1 cellular context compared by ENCODE assay signal in the genomic region with DNA sequence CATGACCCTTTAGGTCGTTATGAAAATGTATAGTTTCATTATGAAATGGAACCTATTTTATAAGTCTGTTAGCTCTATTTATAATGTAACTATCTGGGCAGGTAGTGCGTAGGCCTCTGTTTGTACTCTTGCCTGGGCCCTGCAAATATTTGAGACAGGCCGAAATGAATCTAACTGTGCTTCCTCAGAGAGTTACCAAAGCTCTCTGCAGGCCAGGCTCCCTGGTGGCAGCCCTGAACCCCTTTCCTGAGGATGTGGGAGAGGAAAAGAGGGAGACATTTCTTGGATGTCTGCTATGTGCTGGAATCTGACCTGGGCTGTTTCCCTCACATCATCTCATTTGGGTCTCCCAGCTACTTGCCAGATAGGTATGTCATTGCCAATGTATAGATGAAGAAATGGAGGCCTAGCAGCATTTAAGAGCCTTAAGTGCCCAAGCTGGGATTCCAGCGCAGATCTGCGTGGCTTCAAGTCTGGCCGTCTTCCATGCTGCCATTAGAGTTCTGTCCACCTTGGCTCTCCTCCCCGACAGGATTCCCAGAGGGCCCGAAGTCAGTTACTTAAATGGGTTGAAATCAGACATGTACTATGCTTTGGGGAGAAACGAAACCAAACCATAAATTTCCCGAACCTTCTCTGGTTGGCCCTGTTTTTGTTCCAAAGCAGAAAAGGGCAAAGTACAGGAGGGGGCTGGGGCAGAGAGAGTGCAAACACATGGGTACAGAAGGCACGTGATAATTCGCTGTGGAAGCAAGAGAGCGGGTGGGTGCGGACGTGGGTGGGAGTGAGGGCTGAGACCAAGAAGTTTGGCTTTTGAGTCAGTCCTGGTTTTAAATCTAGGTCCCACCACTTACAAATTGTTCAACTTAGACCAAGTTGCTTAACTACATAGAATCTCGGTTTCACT.
A peak's percentile ranks its signal among the peaks of the same experiment; 100 is the strongest.
TF ChIP-seq lines count a peak whose summit lies in the region.

No MANE protein-coding gene starts in this region.

TF ChIP-seq in GM12878, 131 proteins besides CTCF, POLR2A, EP300 and RAD21 (continued from another document and continues in another):
- TF ChIP-seq, protein P1, sequence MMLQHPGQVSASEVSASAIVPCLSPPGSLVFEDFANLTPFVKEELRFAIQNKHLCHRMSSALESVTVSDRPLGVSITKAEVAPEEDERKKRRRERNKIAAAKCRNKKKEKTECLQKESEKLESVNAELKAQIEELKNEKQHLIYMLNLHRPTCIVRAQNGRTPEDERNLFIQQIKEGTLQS (IDR thresholded peaks at IDR 0.05; ENCODE audit: borderline replicate concordance, extremely low read depth, low read depth, low read length), result no peak
- TF ChIP-seq ZNF384 (IDR thresholded peaks at IDR 0.05; ENCODE audit: borderline replicate concordance, low read depth, low read length) (no peak), TCF12 (IDR thresholded peaks at IDR 0.05; ENCODE audit: low read depth, low read length) (peak; percentile 78), ATF7 (IDR thresholded peaks at IDR 0.05; ENCODE audit: low read depth) (no peak), RUNX3 (IDR thresholded peaks at IDR 0.05; ENCODE audit: low read length) (peak; percentile 72; the same call in 1 of the 2 replicates), NFYA (IDR thresholded peaks at IDR 0.05; ENCODE audit: borderline replicate concordance, low read depth, low read length) (no peak), JUND (IDR thresholded peaks at IDR 0.05; ENCODE audit: low read depth, low read length) (no peak), MEF2B (IDR thresholded peaks at IDR 0.05; ENCODE audit: partially characterized antibody, poor library complexity, severe bottlenecking) (no peak), SIN3A (IDR thresholded peaks at IDR 0.05; ENCODE audit: low read depth, low read length) (peak; percentile 75; the same call in 1 of the 2 replicates), RBBP5 (conservative IDR thresholded peaks at IDR 0.05) (no peak), IKZF1 (conservative IDR thresholded peaks at IDR 0.05) (0 out of 2 replicates have a peak, but pooled peaks have one; percentile 4), NR2F1 (conservative IDR thresholded peaks at IDR 0.05) (peak; percentile 92), BCL11A (IDR thresholded peaks at IDR 0.05; ENCODE audit: low read depth, low read length) (peak; percentile 25; the same call in 1 of the 2 replicates), CEBPB (IDR thresholded peaks at IDR 0.05; ENCODE audit: borderline replicate concordance in 1 of 2, low read depth in 2 of 2, low read length in 2 of 2) (0 out of 4 replicates have a peak, but pooled peaks of 1 of the 2 experiments have one; percentile 18), WRNIP1 (IDR thresholded peaks at IDR 0.05; ENCODE audit: borderline replicate concordance, low read depth, low read length) (no peak), RAD51 (IDR thresholded peaks at IDR 0.05) (peak; percentile 95), SUZ12 (IDR thresholded peaks at IDR 0.05; ENCODE audit: unreplicated experiment) (no peak), RB1 (IDR thresholded peaks at IDR 0.05; ENCODE audit: borderline replicate concordance) (no peak), TBL1XR1 (IDR thresholded peaks at IDR 0.05; ENCODE audit: low read depth, low read length) (peak; percentile 49; the same call in 1 of the 2 replicates), CREM (IDR thresholded peaks at IDR 0.05; ENCODE audit: low read depth) (peak; percentile 86), MTA2 (IDR thresholded peaks at IDR 0.05; ENCODE audit: low read depth) (no peak), POU2F2 (IDR thresholded peaks at IDR 0.05; ENCODE audit: borderline replicate concordance, low read depth, low read length) (no peak), SMC3 (IDR thresholded peaks at IDR 0.05; ENCODE audit: borderline replicate concordance, low read length) (no peak; the same call in 1 of the 2 replicates), EED (IDR thresholded peaks at IDR 0.05; ENCODE audit: low read depth) (no peak), HCFC1 (IDR thresholded peaks at IDR 0.05; ENCODE audit: low read length) (no peak), ZNF207 (IDR thresholded peaks at IDR 0.05; ENCODE audit: borderline replicate concordance) (no peak), PAX8 (IDR thresholded peaks at IDR 0.05) (no peak), ZNF24 (IDR thresholded peaks at IDR 0.05) (no peak), FOS (IDR thresholded peaks at IDR 0.05; ENCODE audit: borderline replicate concordance, extremely low read depth, insufficient read length) (no peak), STAT1 (conservative IDR thresholded peaks at IDR 0.05) (no peak), YBX1 (IDR thresholded peaks at IDR 0.05) (no peak), ASH2L (IDR thresholded peaks at IDR 0.05; ENCODE audit: borderline replicate concordance, low read depth) (0 out of 2 replicates have a peak, but pooled peaks have one; percentile 26), ZBED1 (IDR thresholded peaks at IDR 0.05; ENCODE audit: borderline replicate concordance) (no peak; the same call in 1 of the 2 replicates), RCOR1 (conservative IDR thresholded peaks at IDR 0.05; ENCODE audit: low read depth, low read length) (no peak), GATAD2B (conservative IDR thresholded peaks at IDR 0.05; ENCODE audit: low read depth) (no peak)
- TF ChIP-seq, protein P2, sequence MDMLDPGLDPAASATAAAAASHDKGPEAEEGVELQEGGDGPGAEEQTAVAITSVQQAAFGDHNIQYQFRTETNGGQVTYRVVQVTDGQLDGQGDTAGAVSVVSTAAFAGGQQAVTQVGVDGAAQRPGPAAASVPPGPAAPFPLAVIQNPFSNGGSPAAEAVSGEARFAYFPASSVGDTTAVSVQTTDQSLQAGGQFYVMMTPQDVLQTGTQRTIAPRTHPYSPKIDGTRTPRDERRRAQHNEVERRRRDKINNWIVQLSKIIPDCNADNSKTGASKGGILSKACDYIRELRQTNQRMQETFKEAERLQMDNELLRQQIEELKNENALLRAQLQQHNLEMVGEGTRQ (IDR thresholded peaks at IDR 0.05; ENCODE audit: borderline replicate concordance, low read depth, low read length), result peak; percentile 54; the same call in 1 of the 2 replicates
- TF ChIP-seq, protein P3, sequence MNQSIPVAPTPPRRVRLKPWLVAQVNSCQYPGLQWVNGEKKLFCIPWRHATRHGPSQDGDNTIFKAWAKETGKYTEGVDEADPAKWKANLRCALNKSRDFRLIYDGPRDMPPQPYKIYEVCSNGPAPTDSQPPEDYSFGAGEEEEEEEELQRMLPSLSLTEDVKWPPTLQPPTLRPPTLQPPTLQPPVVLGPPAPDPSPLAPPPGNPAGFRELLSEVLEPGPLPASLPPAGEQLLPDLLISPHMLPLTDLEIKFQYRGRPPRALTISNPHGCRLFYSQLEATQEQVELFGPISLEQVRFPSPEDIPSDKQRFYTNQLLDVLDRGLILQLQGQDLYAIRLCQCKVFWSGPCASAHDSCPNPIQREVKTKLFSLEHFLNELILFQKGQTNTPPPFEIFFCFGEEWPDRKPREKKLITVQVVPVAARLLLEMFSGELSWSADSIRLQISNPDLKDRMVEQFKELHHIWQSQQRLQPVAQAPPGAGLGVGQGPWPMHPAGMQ (IDR thresholded peaks at IDR 0.05; ENCODE audit: borderline replicate concordance), result no peak
- TF ChIP-seq, protein P4, sequence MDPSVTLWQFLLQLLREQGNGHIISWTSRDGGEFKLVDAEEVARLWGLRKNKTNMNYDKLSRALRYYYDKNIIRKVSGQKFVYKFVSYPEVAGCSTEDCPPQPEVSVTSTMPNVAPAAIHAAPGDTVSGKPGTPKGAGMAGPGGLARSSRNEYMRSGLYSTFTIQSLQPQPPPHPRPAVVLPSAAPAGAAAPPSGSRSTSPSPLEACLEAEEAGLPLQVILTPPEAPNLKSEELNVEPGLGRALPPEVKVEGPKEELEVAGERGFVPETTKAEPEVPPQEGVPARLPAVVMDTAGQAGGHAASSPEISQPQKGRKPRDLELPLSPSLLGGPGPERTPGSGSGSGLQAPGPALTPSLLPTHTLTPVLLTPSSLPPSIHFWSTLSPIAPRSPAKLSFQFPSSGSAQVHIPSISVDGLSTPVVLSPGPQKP (IDR thresholded peaks at IDR 0.05; ENCODE audit: low read depth, low read length), result no peak
- TF ChIP-seq, protein P5, sequence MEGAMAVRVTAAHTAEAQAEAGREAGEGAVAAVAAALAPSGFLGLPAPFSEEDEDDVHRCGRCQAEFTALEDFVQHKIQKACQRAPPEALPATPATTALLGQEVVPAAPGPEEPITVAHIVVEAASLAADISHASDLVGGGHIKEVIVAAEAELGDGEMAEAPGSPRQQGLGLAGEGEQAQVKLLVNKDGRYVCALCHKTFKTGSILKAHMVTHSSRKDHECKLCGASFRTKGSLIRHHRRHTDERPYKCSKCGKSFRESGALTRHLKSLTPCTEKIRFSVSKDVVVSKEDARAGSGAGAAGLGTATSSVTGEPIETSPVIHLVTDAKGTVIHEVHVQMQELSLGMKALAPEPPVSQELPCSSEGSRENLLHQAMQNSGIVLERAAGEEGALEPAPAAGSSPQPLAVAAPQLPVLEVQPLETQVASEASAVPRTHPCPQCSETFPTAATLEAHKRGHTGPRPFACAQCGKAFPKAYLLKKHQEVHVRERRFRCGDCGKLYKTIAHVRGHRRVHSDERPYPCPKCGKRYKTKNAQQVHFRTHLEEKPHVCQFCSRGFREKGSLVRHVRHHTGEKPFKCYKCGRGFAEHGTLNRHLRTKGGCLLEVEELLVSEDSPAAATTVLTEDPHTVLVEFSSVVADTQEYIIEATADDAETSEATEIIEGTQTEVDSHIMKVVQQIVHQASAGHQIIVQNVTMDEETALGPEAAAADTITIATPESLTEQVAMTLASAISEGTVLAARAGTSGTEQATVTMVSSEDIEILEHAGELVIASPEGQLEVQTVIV (IDR thresholded peaks at IDR 0.05; ENCODE audit: borderline replicate concordance, partially characterized antibody), result no peak
- TF ChIP-seq, protein P6, sequence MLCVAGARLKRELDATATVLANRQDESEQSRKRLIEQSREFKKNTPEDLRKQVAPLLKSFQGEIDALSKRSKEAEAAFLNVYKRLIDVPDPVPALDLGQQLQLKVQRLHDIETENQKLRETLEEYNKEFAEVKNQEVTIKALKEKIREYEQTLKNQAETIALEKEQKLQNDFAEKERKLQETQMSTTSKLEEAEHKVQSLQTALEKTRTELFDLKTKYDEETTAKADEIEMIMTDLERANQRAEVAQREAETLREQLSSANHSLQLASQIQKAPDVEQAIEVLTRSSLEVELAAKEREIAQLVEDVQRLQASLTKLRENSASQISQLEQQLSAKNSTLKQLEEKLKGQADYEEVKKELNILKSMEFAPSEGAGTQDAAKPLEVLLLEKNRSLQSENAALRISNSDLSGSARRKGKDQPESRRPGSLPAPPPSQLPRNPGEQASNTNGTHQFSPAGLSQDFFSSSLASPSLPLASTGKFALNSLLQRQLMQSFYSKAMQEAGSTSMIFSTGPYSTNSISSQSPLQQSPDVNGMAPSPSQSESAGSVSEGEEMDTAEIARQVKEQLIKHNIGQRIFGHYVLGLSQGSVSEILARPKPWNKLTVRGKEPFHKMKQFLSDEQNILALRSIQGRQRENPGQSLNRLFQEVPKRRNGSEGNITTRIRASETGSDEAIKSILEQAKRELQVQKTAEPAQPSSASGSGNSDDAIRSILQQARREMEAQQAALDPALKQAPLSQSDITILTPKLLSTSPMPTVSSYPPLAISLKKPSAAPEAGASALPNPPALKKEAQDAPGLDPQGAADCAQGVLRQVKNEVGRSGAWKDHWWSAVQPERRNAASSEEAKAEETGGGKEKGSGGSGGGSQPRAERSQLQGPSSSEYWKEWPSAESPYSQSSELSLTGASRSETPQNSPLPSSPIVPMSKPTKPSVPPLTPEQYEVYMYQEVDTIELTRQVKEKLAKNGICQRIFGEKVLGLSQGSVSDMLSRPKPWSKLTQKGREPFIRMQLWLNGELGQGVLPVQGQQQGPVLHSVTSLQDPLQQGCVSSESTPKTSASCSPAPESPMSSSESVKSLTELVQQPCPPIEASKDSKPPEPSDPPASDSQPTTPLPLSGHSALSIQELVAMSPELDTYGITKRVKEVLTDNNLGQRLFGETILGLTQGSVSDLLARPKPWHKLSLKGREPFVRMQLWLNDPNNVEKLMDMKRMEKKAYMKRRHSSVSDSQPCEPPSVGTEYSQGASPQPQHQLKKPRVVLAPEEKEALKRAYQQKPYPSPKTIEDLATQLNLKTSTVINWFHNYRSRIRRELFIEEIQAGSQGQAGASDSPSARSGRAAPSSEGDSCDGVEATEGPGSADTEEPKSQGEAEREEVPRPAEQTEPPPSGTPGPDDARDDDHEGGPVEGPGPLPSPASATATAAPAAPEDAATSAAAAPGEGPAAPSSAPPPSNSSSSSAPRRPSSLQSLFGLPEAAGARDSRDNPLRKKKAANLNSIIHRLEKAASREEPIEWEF (IDR thresholded peaks at IDR 0.05; ENCODE audit: insufficient replicate concordance, low read depth, low read length), result no peak
- TF ChIP-seq, protein P7, sequence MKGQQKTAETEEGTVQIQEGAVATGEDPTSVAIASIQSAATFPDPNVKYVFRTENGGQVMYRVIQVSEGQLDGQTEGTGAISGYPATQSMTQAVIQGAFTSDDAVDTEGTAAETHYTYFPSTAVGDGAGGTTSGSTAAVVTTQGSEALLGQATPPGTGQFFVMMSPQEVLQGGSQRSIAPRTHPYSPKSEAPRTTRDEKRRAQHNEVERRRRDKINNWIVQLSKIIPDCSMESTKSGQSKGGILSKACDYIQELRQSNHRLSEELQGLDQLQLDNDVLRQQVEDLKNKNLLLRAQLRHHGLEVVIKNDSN (IDR thresholded peaks at IDR 0.05; ENCODE audit: borderline replicate concordance, extremely low read length, insufficient read depth, low read depth, low read length), result peak; percentile 48
- TF ChIP-seq, protein P8, sequence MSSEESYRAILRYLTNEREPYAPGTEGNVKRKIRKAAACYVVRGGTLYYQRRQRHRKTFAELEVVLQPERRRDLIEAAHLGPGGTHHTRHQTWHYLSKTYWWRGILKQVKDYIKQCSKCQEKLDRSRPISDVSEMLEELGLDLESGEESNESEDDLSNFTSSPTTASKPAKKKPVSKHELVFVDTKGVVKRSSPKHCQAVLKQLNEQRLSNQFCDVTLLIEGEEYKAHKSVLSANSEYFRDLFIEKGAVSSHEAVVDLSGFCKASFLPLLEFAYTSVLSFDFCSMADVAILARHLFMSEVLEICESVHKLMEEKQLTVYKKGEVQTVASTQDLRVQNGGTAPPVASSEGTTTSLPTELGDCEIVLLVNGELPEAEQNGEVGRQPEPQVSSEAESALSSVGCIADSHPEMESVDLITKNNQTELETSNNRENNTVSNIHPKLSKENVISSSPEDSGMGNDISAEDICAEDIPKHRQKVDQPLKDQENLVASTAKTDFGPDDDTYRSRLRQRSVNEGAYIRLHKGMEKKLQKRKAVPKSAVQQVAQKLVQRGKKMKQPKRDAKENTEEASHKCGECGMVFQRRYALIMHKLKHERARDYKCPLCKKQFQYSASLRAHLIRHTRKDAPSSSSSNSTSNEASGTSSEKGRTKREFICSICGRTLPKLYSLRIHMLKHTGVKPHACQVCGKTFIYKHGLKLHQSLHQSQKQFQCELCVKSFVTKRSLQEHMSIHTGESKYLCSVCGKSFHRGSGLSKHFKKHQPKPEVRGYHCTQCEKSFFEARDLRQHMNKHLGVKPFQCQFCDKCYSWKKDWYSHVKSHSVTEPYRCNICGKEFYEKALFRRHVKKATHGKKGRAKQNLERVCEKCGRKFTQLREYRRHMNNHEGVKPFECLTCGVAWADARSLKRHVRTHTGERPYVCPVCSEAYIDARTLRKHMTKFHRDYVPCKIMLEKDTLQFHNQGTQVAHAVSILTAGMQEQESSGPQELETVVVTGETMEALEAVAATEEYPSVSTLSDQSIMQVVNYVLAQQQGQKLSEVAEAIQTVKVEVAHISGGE (CRISPR knock-in tag; IDR thresholded peaks at IDR 0.05), result no peak
- TF ChIP-seq, protein P9, sequence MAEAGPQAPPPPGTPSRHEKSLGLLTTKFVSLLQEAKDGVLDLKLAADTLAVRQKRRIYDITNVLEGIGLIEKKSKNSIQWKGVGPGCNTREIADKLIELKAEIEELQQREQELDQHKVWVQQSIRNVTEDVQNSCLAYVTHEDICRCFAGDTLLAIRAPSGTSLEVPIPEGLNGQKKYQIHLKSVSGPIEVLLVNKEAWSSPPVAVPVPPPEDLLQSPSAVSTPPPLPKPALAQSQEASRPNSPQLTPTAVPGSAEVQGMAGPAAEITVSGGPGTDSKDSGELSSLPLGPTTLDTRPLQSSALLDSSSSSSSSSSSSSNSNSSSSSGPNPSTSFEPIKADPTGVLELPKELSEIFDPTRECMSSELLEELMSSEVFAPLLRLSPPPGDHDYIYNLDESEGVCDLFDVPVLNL (IDR thresholded peaks at IDR 0.05; ENCODE audit: low read depth, low read length), result no peak
